In the genomic region with DNA sequence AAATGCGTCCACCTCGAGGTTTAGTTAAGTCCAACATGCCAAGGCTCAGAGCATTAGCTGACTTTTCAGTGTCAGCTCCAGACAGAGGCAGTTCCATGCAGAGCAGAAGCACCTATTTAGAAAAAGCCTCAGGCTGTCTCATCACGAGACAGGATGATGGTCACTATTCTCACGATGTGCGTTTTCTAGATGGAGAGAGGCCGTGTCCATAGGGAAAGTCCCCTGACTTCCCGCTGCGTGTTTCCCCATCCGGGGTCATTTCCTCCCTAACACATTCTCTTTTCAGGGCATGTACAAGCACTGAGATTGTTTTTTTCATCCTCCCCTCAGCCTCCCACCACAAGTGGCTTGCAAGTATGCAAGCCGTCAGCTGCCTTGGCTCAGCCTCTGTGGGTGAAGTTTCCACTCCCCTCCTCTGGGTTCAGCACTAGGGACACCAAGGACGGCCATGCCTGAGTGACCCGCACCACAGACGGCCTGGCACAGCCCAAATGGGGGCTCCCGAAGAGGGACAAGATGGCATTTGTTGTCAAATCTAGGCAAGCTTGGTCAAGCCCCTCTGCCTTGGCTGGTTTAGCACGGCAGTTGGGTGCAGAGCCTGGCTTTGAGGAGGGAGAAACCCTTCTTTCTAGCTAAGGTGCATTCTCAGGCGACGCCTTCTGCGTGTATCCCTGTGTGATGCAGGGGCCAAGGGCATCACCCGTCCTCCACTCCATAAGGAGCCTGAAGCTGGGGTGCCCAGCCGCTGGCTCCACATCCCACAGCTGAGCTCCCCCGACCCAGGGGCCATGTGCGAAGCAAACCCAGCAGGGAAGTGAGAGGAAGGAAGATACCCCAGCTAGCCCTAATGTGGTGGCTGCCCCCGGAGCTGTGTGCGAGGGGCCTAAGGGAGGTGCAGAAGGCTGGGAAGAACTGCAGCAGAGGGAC, we compare ENCODE assay signal across 23 cellular contexts. TPM values are rescaled to one million over a fixed set of nuclear protein-coding genes. Genes with fewer than 3 reads are reported as not detected.
A peak's percentile ranks its signal among the peaks of the same experiment; 100 is the strongest.
DNase-seq lines count a peak whose midpoint lies in the region; ATAC-seq and TF ChIP-seq lines count a peak whose summit lies in the region.
"Had no signal": no experiment of that assay in that cellular context is flagged by ENCODE, and none has a peak within 500 bp of the region (broad histone marks: within the 10 kb centered on the region; RNA-seq: fewer than 3 reads in every experiment).

No MANE protein-coding gene starts in this region.

- no peak overlapping the region for H2BK12ac ChIP-seq in neuronal stem cell (ENCODE audit: low read length)

- peak overlapping the region; percentile 25 to 80 for H3K27ac ChIP-seq in esophagus (ENCODE audit: low read depth in 2 of 2, low read length in 1 of 2)
- no peak overlapping the region for H3K27ac ChIP-seq in neuronal stem cell (replicated peaks; ENCODE audit: low read length)
- H3K27ac ChIP-seq: psoas muscle, vagina had no signal

- no peak overlapping the region for H3K4me3 ChIP-seq in esophagus (ENCODE audit: low read depth in 1 of 2, low read length in 2 of 2)
- H3K4me3 ChIP-seq in neuronal stem cell (ENCODE audit: low read length in 2 of 2), result no peak overlapping the region
- H3K4me3 ChIP-seq: psoas muscle, vagina had no signal

- intact Hi-C loops in natural killer cell (cut with micrococcal nuclease), result no loop called here

- no peaks in the 10 kb centered on the region for H3K4me1 Mint-ChIP-seq in natural killer cell treated with Interleukin-12 subunit alpha and Interleukin-12 subunit beta and Interleukin-15 and Interleukin-18, amount 100 ng/mL, for 72 hours (ENCODE audit: low read depth in 2 of 2)
- no peaks in the 10 kb centered on the region for H3K4me1 Mint-ChIP-seq in natural killer cell
- H3K4me1 Mint-ChIP-seq: activated CD4-positive, alpha-beta T cell treated with anti-CD3 and anti-CD28 coated beads, Interleukin-2, amount 10 ng/mL, durations not matched to agents 7 days and 5 days had no signal

- 72 to 74% methylated on average over 24 of the region's 24 CpGs for WGBS in esophagus, 2 donors
- WGBS in neuronal stem cell (ENCODE audit: extremely low coverage in 2 of 2, insufficient read length in 2 of 2, insufficient replicate concordance in 1 of 2), 2 donors, result no CpG with 5 or more reads among the region's 24 CpGs

- no peak for TF ChIP-seq CTCF in natural killer cell (IDR thresholded peaks at IDR 0.05)

- H3K4me3 Mint-ChIP-seq in natural killer cell treated with Interleukin-12 subunit alpha and Interleukin-12 subunit beta and Interleukin-15 and Interleukin-18, amount 100 ng/mL, for 72 hours, result no peak overlapping the region
- no peak overlapping the region for H3K4me3 Mint-ChIP-seq in natural killer cell
- H3K4me3 Mint-ChIP-seq: activated CD4-positive, alpha-beta T cell treated with anti-CD3 and anti-CD28 coated beads, Interleukin-2, amount 10 ng/mL, durations not matched to agents 7 days and 5 days; activated naive CD4-positive, alpha-beta T cell treated with anti-CD3 and anti-CD28 coated beads for 36 hours; CD4-positive, alpha-beta T cell; nephron progenitor cell had no signal

- peak overlapping the region; percentile 28 for H2BK15ac ChIP-seq in neuronal stem cell (ENCODE audit: low read length)

- H3K27me3 ChIP-seq in esophagus (ENCODE audit: control insufficient read depth in 1 of 2, insufficient read depth in 2 of 2, low read length in 2 of 2), result no peaks in the 10 kb centered on the region
- H3K27me3 ChIP-seq in neuronal stem cell (ENCODE audit: control insufficient read depth in 3 of 3, insufficient read depth in 3 of 3, low read depth in 1 of 3, low read length in 3 of 3), result peaks cover 0 to 32% (median 0%) of the 10 kb centered on the region in 3 experiments
- H3K27me3 ChIP-seq: vagina had no signal

- no peak overlapping the region for H3K27ac Mint-ChIP-seq in natural killer cell treated with Interleukin-12 subunit alpha and Interleukin-12 subunit beta and Interleukin-15 and Interleukin-18, amount 100 ng/mL, for 72 hours
- H3K27ac Mint-ChIP-seq in natural killer cell, result no peak overlapping the region
- H3K27ac Mint-ChIP-seq: activated CD4-positive, alpha-beta T cell treated with anti-CD3 and anti-CD28 coated beads, Interleukin-2, amount 10 ng/mL, durations not matched to agents 7 days and 5 days; activated naive CD4-positive, alpha-beta T cell treated with anti-CD3 and anti-CD28 coated beads for 36 hours; CD4-positive, alpha-beta T cell; nephron progenitor cell had no signal

- no peak overlapping the region for H2AK5ac ChIP-seq in neuronal stem cell (ENCODE audit: low read depth, low read length)

- DNase-seq in natural killer cell treated with Interleukin-12 subunit alpha and Interleukin-12 subunit beta and Interleukin-15 and Interleukin-18, amount 100 ng/mL, for 72 hours (ENCODE audit: low spot score), result peak; percentile 18
- no peak for DNase-seq in natural killer cell
- DNase-seq in neuronal stem cell (ENCODE audit: low spot score), result no peak
- DNase-seq in T-helper 2 cell, result no peak
- no peak for DNase-seq in NCI-H1092 treated with DMSO at 0.1 percent for 48 hours (lab: John Stamatoyannopoulos, UW)
- no peak for DNase-seq in NCI-H82 (lab: John Stamatoyannopoulos, UW)
- DNase-seq in activated CD4-positive, CD25-positive, alpha-beta regulatory T cell treated with anti-CD3 and anti-CD28 coated beads, Interleukin-2, amount 50 U/mL, for 72 hours, result no peak
- DNase-seq: activated CD4-positive, alpha-beta T cell treated with anti-CD3 and anti-CD28 coated beads, Interleukin-2, amount 10 ng/mL, durations not matched to agents 7 days and 5 days; activated naive CD4-positive, alpha-beta T cell treated with anti-CD3 and anti-CD28 coated beads for 36 hours; hippocampal formation; islet precursor cell; mesendoderm; MM.1S; NCI-H1694 treated with DMSO at 0.1 percent for 48 hours; NCI-H2227 treated with DMSO at 0.1 percent for 48 hours; nephron progenitor cell had no signal

- peak overlapping the region; percentile 30 for H3K23ac ChIP-seq in neuronal stem cell (ENCODE audit: low read depth, low read length, poor library complexity)

- no peak overlapping the region for H2AFZ ChIP-seq in neuronal stem cell (ENCODE audit: low read length)

- H2BK5ac ChIP-seq in neuronal stem cell (ENCODE audit: low read length), result peak overlapping the region; percentile 67

- H3K4me1 ChIP-seq in esophagus (ENCODE audit: control insufficient read depth in 2 of 2, insufficient read depth in 2 of 2, low read length in 1 of 2) (peaks cover 26 to 66% of the 10 kb centered on the region in 2 donors), neuronal stem cell (ENCODE audit: control insufficient read depth in 2 of 2, insufficient read depth in 1 of 2, low read depth in 1 of 2, low read length in 2 of 2) (no peaks in the 10 kb centered on the region)
- H3K4me1 ChIP-seq: psoas muscle had no signal

- no peak overlapping the region for H3K4me2 ChIP-seq in neuronal stem cell (ENCODE audit: insufficient read depth, low read length, poor library complexity, severe bottlenecking)

- no peaks in the 10 kb centered on the region for H3K79me1 ChIP-seq in neuronal stem cell (ENCODE audit: low read depth, low read length)

- H3K14ac ChIP-seq in neuronal stem cell (ENCODE audit: low read length), result peak overlapping the region; percentile 67

- no peak overlapping the region for H4K91ac ChIP-seq in neuronal stem cell (ENCODE audit: low read depth, low read length, poor library complexity)

- H4K8ac ChIP-seq in neuronal stem cell (ENCODE audit: low read depth, low read length), result no peak overlapping the region

- no peaks in the 10 kb centered on the region for H3K9me3 Mint-ChIP-seq in natural killer cell treated with Interleukin-12 subunit alpha and Interleukin-12 subunit beta and Interleukin-15 and Interleukin-18, amount 100 ng/mL, for 72 hours
- no peaks in the 10 kb centered on the region for H3K9me3 Mint-ChIP-seq in natural killer cell
- H3K9me3 Mint-ChIP-seq: activated CD4-positive, alpha-beta T cell treated with anti-CD3 and anti-CD28 coated beads, Interleukin-2, amount 10 ng/mL, durations not matched to agents 7 days and 5 days; activated naive CD4-positive, alpha-beta T cell treated with anti-CD3 and anti-CD28 coated beads for 36 hours; CD4-positive, alpha-beta T cell; nephron progenitor cell had no signal

- H2BK120ac ChIP-seq in neuronal stem cell (ENCODE audit: low read depth, low read length), result no peak overlapping the region

- no peaks in the 10 kb centered on the region for H3K36me3 Mint-ChIP-seq in natural killer cell treated with Interleukin-12 subunit alpha and Interleukin-12 subunit beta and Interleukin-15 and Interleukin-18, amount 100 ng/mL, for 72 hours
- H3K36me3 Mint-ChIP-seq in natural killer cell, result no peaks in the 10 kb centered on the region

- H3K4ac ChIP-seq in neuronal stem cell (ENCODE audit: low read length), result peak overlapping the region; percentile 17

- H3K27me3 Mint-ChIP-seq in natural killer cell treated with Interleukin-12 subunit alpha and Interleukin-12 subunit beta and Interleukin-15 and Interleukin-18, amount 100 ng/mL, for 72 hours, result peaks cover 6 to 16% of the 10 kb centered on the region in 2 donors
- H3K27me3 Mint-ChIP-seq in natural killer cell (ENCODE audit: low read depth in 2 of 2), result peaks cover 0 to 20% of the 10 kb centered on the region in 2 donors
- H3K27me3 Mint-ChIP-seq: CD4-positive, alpha-beta T cell had no signal

- ATAC-seq in natural killer cell treated with Interleukin-12 subunit alpha and Interleukin-12 subunit beta and Interleukin-15 and Interleukin-18, amount 100 ng/mL, for 72 hours, result no peak
- no peak for ATAC-seq in natural killer cell
- ATAC-seq: HCT116, psoas muscle had no signal

- H3K9me3 ChIP-seq in esophagus (ENCODE audit: control insufficient read depth in 2 of 2, insufficient read depth in 1 of 2, low read depth in 1 of 2, low read length in 1 of 2), result no peaks in the 10 kb centered on the region
- H3K9me3 ChIP-seq in neuronal stem cell (replicated peaks in 1 of 2; ENCODE audit: control insufficient read depth in 2 of 2, insufficient read depth in 1 of 2, low read depth in 1 of 2, low read length in 2 of 2), result peaks cover 0 to 4% of the 10 kb centered on the region in 2 donors
- H3K9me3 ChIP-seq: psoas muscle, vagina had no signal

- H3K9ac ChIP-seq in neuronal stem cell (ENCODE audit: low read depth, low read length, poor library complexity), result no peak overlapping the region

- H3K36me3 ChIP-seq in esophagus (ENCODE audit: control insufficient read depth in 2 of 2, insufficient read depth in 2 of 2, low read length in 1 of 2) (no peaks in the 10 kb centered on the region), neuronal stem cell (replicated peaks in 1 of 2; ENCODE audit: control insufficient read depth in 2 of 2, insufficient read depth in 2 of 2, low read length in 2 of 2) (no peaks in the 10 kb centered on the region)
- H3K36me3 ChIP-seq: vagina had no signal

- H3K18ac ChIP-seq in neuronal stem cell (ENCODE audit: low read length), result peak overlapping the region; percentile 31

RNA-seq across cellular contexts. Expression of gene CALML5, which starts 2.9 kb away (rescaled TPM):
- total RNA-seq in natural killer cell treated with Interleukin-12 subunit alpha and Interleukin-12 subunit beta and Interleukin-15 and Interleukin-18, amount 100 ng/mL, for 72 hours, result not detected
- not detected for total RNA-seq in natural killer cell
- polyA plus RNA-seq in esophagus, result 100 to 1,000 TPM in 1 of 2 donors, 10 to 100 TPM in 1; 75.9 to 185 TPM
- polyA plus RNA-seq in neuronal stem cell (2013, experiment 1 of 2), result not detected
- not detected for polyA plus RNA-seq in neuronal stem cell (2013, experiment 2 of 2)
- total RNA-seq: activated CD4-positive, alpha-beta T cell treated with anti-CD3 and anti-CD28 coated beads, Interleukin-2, amount 10 ng/mL, durations not matched to agents 7 days and 5 days; activated naive CD4-positive, alpha-beta T cell treated with anti-CD3 and anti-CD28 coated beads for 36 hours; aorta; CD4-positive, alpha-beta T cell; psoas muscle had no signal
- polyA plus RNA-seq: AG04450, aorta, psoas muscle had no signal

RNA-seq across cellular contexts. Expression of gene CALML3, which starts 22.5 kb away (rescaled TPM):
- not detected for total RNA-seq in natural killer cell treated with Interleukin-12 subunit alpha and Interleukin-12 subunit beta and Interleukin-15 and Interleukin-18, amount 100 ng/mL, for 72 hours
- not detected for total RNA-seq in natural killer cell
- polyA plus RNA-seq in esophagus, result 100 to 1,000 TPM; 224 to 330 TPM
- polyA plus RNA-seq in neuronal stem cell (2013, experiment 1 of 2), result not detected
- not detected for polyA plus RNA-seq in neuronal stem cell (2013, experiment 2 of 2)
- total RNA-seq: activated CD4-positive, alpha-beta T cell treated with anti-CD3 and anti-CD28 coated beads, Interleukin-2, amount 10 ng/mL, durations not matched to agents 7 days and 5 days; activated naive CD4-positive, alpha-beta T cell treated with anti-CD3 and anti-CD28 coated beads for 36 hours; aorta; CD4-positive, alpha-beta T cell; psoas muscle had no signal
- polyA plus RNA-seq: AG04450 had no signal
